Comparison of ENCODE assay signal across 2 cellular contexts in the genomic region with DNA sequence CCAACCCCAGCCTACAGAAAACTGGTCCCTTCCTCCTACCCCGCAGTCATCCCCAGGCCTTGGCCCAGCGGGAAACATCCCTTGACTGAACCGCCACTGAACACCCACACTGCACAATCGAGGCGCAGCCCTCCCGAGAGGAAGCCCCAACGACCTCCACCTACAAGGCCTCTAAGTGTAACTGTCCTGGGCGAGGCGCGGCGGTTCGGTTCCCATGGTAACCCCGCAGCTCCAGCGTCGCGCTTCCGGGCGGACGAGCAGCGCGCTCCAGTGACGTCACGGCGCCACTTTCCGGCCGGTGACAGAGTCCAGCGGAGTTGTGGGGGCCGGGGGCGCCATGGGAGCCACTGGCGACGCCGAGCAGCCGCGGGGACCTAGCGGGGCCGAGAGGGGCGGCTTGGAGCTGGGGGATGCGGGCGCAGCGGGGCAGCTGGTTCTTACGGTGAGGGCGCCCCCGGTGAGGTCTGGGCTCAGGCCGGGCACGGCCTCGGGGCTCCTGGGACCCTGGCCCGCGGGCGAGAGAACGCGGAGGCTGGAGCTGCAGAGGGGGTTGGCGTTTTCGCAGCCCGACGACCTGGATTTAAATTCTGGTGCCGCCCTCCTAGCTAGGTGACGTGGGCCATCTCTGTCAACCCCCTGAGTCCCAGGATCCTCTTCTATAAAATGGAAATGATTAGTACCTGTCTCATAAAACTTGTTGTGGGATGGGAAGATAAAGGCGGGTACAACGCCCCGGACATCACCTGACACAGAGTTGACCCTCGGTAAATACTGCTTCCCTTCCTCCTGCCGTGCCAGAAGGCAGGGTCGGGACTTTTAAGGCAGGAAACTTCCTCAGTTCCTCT.
A peak's percentile ranks its signal among the peaks of the same experiment; 100 is the strongest.
TF ChIP-seq lines count a peak whose summit lies in the region.

A gene with protein sequence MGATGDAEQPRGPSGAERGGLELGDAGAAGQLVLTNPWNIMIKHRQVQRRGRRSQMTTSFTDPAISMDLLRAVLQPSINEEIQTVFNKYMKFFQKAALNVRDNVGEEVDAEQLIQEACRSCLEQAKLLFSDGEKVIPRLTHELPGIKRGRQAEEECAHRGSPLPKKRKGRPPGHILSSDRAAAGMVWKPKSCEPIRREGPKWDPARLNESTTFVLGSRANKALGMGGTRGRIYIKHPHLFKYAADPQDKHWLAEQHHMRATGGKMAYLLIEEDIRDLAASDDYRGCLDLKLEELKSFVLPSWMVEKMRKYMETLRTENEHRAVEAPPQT (plus strand): TSS at position 287 of the 845 bp plus-strand sequence. CDS start 51 bp downstream, at position 338.
A gene (minus strand): TSS at position 216 of the 845 bp plus-strand sequence. CDS start 1,908 bp downstream, outside the sequence.

TF ChIP-seq in A549, 52 proteins besides CTCF, POLR2A, EP300 and RAD21 (continued from another document):
- no peak for TF ChIP-seq RARB (CRISPR knock-in tag; IDR thresholded peaks at IDR 0.05)
- TF ChIP-seq HOXB5 (CRISPR knock-in tag; IDR thresholded peaks at IDR 0.05), result no peak
- TF ChIP-seq, protein P1, sequence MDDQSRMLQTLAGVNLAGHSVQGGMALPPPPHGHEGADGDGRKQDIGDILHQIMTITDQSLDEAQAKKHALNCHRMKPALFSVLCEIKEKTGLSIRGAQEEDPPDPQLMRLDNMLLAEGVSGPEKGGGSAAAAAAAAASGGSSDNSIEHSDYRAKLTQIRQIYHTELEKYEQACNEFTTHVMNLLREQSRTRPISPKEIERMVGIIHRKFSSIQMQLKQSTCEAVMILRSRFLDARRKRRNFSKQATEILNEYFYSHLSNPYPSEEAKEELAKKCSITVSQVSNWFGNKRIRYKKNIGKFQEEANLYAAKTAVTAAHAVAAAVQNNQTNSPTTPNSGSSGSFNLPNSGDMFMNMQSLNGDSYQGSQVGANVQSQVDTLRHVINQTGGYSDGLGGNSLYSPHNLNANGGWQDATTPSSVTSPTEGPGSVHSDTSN (IDR thresholded peaks at IDR 0.05), result no peak
- TF ChIP-seq FOSB (CRISPR knock-in tag; IDR thresholded peaks at IDR 0.05), result no peak
- TF ChIP-seq PHF8 (IDR thresholded peaks at IDR 0.05; ENCODE audit: borderline replicate concordance, low read depth), result peak; percentile 68

TF ChIP-seq in WTC11, 78 proteins besides CTCF, POLR2A, EP300 and RAD21 (continued from another document and continues in another):
- TF ChIP-seq NR1H2 (CRISPR knock-in tag; IDR thresholded peaks at IDR 0.05) (no peak), RORB (CRISPR knock-in tag; IDR thresholded peaks at IDR 0.05) (no peak), SOX15 (CRISPR knock-in tag; IDR thresholded peaks at IDR 0.05) (no peak), ZBTB21 (CRISPR knock-in tag; IDR thresholded peaks at IDR 0.05; ENCODE audit: borderline replicate concordance) (peak; percentile 82; the same call in 1 of the 2 replicates), EMX1 (CRISPR knock-in tag; IDR thresholded peaks at IDR 0.05) (no peak), ZNF219 (CRISPR knock-in tag; IDR thresholded peaks at IDR 0.05; ENCODE audit: borderline replicate concordance) (0 out of 2 replicates have a peak, but pooled peaks have one; percentile 55), JUN (CRISPR knock-in tag; IDR thresholded peaks at IDR 0.05) (no peak), CBFB (CRISPR knock-in tag; IDR thresholded peaks at IDR 0.05; ENCODE audit: low read depth) (no peak; the same call in 1 of the 2 replicates), ZNF671 (CRISPR knock-in tag; IDR thresholded peaks at IDR 0.05) (no peak), TEAD4 (CRISPR knock-in tag; IDR thresholded peaks at IDR 0.05) (0 out of 2 replicates have a peak, but pooled peaks have one; percentile 12), GABPB1 (CRISPR knock-in tag; IDR thresholded peaks at IDR 0.05) (peak; percentile 84), CREM (CRISPR knock-in tag; IDR thresholded peaks at IDR 0.05) (peak; percentile 98), MYBL2 (CRISPR knock-in tag; IDR thresholded peaks at IDR 0.05) (peak; percentile 91)
- TF ChIP-seq, protein P2, sequence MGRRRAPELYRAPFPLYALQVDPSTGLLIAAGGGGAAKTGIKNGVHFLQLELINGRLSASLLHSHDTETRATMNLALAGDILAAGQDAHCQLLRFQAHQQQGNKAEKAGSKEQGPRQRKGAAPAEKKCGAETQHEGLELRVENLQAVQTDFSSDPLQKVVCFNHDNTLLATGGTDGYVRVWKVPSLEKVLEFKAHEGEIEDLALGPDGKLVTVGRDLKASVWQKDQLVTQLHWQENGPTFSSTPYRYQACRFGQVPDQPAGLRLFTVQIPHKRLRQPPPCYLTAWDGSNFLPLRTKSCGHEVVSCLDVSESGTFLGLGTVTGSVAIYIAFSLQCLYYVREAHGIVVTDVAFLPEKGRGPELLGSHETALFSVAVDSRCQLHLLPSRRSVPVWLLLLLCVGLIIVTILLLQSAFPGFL (CRISPR knock-in tag; IDR thresholded peaks at IDR 0.05; ENCODE audit: borderline replicate concordance), result no peak
- TF ChIP-seq, protein P3, sequence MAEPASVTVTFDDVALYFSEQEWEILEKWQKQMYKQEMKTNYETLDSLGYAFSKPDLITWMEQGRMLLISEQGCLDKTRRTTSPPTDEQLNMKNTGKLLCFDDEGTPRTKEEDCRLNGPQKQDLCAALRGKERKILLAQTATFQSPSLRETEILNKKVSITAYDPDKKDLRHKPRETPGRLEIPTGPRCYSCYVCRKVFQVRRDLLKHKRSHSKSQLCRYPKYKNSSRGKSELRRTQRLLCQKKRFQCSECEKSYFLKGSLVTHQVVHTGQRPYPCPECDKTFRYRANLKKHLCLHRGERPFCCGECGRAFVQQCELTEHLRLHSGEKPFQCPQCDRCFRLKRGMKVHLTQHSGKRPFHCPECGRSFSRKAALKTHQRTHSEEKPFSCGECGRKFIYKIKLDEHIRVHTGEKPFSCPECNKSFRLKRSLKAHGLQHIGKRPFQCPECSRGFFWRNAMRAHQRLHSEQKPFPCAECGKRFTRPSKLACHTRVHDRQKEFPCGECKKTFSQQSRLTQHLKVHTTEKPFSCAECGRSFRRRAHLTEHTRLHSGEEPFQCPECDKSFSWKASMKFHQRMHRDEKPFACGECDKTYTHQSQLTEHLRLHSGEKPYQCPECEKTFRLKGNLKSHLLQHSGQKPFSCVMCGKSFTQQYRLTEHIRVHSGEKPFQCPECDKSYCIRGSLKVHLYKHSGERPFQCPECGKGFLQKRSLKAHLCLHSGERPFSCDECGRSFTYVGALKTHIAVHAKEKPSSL (CRISPR knock-in tag; conservative IDR thresholded peaks at IDR 0.05), result no peak
- TF ChIP-seq, protein P4, sequence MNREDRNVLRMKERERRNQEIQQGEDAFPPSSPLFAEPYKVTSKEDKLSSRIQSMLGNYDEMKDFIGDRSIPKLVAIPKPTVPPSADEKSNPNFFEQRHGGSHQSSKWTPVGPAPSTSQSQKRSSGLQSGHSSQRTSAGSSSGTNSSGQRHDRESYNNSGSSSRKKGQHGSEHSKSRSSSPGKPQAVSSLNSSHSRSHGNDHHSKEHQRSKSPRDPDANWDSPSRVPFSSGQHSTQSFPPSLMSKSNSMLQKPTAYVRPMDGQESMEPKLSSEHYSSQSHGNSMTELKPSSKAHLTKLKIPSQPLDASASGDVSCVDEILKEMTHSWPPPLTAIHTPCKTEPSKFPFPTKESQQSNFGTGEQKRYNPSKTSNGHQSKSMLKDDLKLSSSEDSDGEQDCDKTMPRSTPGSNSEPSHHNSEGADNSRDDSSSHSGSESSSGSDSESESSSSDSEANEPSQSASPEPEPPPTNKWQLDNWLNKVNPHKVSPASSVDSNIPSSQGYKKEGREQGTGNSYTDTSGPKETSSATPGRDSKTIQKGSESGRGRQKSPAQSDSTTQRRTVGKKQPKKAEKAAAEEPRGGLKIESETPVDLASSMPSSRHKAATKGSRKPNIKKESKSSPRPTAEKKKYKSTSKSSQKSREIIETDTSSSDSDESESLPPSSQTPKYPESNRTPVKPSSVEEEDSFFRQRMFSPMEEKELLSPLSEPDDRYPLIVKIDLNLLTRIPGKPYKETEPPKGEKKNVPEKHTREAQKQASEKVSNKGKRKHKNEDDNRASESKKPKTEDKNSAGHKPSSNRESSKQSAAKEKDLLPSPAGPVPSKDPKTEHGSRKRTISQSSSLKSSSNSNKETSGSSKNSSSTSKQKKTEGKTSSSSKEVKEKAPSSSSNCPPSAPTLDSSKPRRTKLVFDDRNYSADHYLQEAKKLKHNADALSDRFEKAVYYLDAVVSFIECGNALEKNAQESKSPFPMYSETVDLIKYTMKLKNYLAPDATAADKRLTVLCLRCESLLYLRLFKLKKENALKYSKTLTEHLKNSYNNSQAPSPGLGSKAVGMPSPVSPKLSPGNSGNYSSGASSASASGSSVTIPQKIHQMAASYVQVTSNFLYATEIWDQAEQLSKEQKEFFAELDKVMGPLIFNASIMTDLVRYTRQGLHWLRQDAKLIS (CRISPR knock-in tag; IDR thresholded peaks at IDR 0.05; ENCODE audit: borderline replicate concordance), result no peak; the same call in 1 of the 2 replicates
- TF ChIP-seq, protein P5, sequence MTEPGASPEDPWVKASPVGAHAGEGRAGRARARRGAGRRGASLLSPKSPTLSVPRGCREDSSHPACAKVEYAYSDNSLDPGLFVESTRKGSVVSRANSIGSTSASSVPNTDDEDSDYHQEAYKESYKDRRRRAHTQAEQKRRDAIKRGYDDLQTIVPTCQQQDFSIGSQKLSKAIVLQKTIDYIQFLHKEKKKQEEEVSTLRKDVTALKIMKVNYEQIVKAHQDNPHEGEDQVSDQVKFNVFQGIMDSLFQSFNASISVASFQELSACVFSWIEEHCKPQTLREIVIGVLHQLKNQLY (CRISPR knock-in tag; IDR thresholded peaks at IDR 0.05), result no peak
- TF ChIP-seq, protein P6, sequence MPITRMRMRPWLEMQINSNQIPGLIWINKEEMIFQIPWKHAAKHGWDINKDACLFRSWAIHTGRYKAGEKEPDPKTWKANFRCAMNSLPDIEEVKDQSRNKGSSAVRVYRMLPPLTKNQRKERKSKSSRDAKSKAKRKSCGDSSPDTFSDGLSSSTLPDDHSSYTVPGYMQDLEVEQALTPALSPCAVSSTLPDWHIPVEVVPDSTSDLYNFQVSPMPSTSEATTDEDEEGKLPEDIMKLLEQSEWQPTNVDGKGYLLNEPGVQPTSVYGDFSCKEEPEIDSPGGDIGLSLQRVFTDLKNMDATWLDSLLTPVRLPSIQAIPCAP (CRISPR knock-in tag; IDR thresholded peaks at IDR 0.05), result no peak
- TF ChIP-seq, protein P7, sequence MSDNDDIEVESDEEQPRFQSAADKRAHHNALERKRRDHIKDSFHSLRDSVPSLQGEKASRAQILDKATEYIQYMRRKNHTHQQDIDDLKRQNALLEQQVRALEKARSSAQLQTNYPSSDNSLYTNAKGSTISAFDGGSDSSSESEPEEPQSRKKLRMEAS (CRISPR knock-in tag; IDR thresholded peaks at IDR 0.05), result peak; percentile 82
- TF ChIP-seq, protein P8, sequence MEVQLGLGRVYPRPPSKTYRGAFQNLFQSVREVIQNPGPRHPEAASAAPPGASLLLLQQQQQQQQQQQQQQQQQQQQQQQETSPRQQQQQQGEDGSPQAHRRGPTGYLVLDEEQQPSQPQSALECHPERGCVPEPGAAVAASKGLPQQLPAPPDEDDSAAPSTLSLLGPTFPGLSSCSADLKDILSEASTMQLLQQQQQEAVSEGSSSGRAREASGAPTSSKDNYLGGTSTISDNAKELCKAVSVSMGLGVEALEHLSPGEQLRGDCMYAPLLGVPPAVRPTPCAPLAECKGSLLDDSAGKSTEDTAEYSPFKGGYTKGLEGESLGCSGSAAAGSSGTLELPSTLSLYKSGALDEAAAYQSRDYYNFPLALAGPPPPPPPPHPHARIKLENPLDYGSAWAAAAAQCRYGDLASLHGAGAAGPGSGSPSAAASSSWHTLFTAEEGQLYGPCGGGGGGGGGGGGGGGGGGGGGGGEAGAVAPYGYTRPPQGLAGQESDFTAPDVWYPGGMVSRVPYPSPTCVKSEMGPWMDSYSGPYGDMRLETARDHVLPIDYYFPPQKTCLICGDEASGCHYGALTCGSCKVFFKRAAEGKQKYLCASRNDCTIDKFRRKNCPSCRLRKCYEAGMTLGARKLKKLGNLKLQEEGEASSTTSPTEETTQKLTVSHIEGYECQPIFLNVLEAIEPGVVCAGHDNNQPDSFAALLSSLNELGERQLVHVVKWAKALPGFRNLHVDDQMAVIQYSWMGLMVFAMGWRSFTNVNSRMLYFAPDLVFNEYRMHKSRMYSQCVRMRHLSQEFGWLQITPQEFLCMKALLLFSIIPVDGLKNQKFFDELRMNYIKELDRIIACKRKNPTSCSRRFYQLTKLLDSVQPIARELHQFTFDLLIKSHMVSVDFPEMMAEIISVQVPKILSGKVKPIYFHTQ (CRISPR knock-in tag; IDR thresholded peaks at IDR 0.05), result no peak
- TF ChIP-seq, protein P9, sequence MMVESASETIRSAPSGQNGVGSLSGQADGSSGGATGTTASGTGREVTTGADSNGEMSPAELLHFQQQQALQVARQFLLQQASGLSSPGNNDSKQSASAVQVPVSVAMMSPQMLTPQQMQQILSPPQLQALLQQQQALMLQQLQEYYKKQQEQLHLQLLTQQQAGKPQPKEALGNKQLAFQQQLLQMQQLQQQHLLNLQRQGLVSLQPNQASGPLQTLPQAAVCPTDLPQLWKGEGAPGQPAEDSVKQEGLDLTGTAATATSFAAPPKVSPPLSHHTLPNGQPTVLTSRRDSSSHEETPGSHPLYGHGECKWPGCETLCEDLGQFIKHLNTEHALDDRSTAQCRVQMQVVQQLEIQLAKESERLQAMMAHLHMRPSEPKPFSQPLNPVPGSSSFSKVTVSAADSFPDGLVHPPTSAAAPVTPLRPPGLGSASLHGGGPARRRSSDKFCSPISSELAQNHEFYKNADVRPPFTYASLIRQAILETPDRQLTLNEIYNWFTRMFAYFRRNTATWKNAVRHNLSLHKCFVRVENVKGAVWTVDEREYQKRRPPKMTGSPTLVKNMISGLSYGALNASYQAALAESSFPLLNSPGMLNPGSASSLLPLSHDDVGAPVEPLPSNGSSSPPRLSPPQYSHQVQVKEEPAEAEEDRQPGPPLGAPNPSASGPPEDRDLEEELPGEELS (CRISPR knock-in tag; IDR thresholded peaks at IDR 0.05), result peak; percentile 26; the same call in 1 of the 2 replicates
- TF ChIP-seq, protein P10, sequence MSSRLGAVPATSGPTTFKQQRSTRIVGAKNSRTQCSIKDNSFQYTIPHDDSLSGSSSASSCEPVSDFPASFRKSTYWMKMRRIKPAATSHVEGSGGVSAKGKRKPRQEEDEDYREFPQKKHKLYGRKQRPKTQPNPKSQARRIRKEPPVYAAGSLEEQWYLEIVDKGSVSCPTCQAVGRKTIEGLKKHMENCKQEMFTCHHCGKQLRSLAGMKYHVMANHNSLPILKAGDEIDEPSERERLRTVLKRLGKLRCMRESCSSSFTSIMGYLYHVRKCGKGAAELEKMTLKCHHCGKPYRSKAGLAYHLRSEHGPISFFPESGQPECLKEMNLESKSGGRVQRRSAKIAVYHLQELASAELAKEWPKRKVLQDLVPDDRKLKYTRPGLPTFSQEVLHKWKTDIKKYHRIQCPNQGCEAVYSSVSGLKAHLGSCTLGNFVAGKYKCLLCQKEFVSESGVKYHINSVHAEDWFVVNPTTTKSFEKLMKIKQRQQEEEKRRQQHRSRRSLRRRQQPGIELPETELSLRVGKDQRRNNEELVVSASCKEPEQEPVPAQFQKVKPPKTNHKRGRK (CRISPR knock-in tag; IDR thresholded peaks at IDR 0.05; ENCODE audit: borderline replicate concordance), result no peak
- TF ChIP-seq, protein P11, sequence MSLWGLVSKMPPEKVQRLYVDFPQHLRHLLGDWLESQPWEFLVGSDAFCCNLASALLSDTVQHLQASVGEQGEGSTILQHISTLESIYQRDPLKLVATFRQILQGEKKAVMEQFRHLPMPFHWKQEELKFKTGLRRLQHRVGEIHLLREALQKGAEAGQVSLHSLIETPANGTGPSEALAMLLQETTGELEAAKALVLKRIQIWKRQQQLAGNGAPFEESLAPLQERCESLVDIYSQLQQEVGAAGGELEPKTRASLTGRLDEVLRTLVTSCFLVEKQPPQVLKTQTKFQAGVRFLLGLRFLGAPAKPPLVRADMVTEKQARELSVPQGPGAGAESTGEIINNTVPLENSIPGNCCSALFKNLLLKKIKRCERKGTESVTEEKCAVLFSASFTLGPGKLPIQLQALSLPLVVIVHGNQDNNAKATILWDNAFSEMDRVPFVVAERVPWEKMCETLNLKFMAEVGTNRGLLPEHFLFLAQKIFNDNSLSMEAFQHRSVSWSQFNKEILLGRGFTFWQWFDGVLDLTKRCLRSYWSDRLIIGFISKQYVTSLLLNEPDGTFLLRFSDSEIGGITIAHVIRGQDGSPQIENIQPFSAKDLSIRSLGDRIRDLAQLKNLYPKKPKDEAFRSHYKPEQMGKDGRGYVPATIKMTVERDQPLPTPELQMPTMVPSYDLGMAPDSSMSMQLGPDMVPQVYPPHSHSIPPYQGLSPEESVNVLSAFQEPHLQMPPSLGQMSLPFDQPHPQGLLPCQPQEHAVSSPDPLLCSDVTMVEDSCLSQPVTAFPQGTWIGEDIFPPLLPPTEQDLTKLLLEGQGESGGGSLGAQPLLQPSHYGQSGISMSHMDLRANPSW (CRISPR knock-in tag; conservative IDR thresholded peaks at IDR 0.05; ENCODE audit: low read depth), result no peak
